In the genomic region with DNA sequence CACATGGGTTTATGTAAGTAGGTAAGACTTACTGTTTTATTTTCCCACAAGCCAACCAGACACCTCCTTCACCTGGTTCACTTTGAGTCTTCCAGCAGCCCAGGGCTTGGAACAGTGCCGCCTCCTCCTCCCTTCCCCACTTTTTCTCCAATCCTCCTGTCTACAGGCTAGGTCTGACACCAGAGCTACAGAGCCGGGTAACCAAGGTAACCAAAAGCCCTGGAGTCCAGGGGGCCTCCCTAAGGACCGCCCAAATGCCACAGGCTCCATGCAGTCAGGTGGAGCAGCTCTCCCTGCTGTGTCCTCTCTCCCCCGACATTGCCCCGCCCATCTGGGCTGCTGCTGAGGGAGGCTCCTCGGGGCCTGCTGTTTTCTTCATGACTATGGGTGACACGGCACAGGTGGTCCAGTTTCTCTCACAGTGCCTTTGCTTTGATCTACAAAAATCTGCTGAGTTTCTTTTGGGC, we compare ENCODE assay signal across 1 cellular context.
TF ChIP-seq lines count a peak whose summit lies in the region.

No MANE protein-coding gene starts in this region.

TF ChIP-seq in HEK293, 187 proteins besides CTCF, POLR2A, EP300 and RAD21 (continued from another document and continues in another):
- TF ChIP-seq ZNF513 (tag by site-specific recombination; IDR thresholded peaks at IDR 0.05), result no peak
- no peak for TF ChIP-seq RBAK (tag by site-specific recombination; IDR thresholded peaks at IDR 0.05)
- TF ChIP-seq SALL2 (tag by site-specific recombination; IDR thresholded peaks at IDR 0.05; ENCODE audit: borderline replicate concordance), result no peak
- peak; percentile 92 for TF ChIP-seq ZNF423 (tag by site-specific recombination; IDR thresholded peaks at IDR 0.05)
- TF ChIP-seq ZSCAN30 (tag by site-specific recombination; IDR thresholded peaks at IDR 0.05), result no peak
- peak; percentile 59; the same call in 1 of the 2 replicates for TF ChIP-seq SP3 (tag by site-specific recombination; IDR thresholded peaks at IDR 0.05)
- TF ChIP-seq ZNF23 (tag by site-specific recombination; IDR thresholded peaks at IDR 0.05; ENCODE audit: borderline replicate concordance), result no peak
- TF ChIP-seq ZNF626 (tag by site-specific recombination; IDR thresholded peaks at IDR 0.05), result no peak
- no peak for TF ChIP-seq PRDM1 (tag by site-specific recombination; IDR thresholded peaks at IDR 0.05)
- TF ChIP-seq, protein P1, sequence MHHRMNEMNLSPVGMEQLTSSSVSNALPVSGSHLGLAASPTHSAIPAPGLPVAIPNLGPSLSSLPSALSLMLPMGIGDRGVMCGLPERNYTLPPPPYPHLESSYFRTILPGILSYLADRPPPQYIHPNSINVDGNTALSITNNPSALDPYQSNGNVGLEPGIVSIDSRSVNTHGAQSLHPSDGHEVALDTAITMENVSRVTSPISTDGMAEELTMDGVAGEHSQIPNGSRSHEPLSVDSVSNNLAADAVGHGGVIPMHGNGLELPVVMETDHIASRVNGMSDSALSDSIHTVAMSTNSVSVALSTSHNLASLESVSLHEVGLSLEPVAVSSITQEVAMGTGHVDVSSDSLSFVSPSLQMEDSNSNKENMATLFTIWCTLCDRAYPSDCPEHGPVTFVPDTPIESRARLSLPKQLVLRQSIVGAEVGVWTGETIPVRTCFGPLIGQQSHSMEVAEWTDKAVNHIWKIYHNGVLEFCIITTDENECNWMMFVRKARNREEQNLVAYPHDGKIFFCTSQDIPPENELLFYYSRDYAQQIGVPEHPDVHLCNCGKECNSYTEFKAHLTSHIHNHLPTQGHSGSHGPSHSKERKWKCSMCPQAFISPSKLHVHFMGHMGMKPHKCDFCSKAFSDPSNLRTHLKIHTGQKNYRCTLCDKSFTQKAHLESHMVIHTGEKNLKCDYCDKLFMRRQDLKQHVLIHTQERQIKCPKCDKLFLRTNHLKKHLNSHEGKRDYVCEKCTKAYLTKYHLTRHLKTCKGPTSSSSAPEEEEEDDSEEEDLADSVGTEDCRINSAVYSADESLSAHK (tag by site-specific recombination; IDR thresholded peaks at IDR 0.05), result no peak
- TF ChIP-seq ZNF335 (tag by site-specific recombination; conservative IDR thresholded peaks at IDR 0.05), result peak; percentile 73
- TF ChIP-seq ZNF658 (tag by site-specific recombination; IDR thresholded peaks at IDR 0.05), result no peak
- no peak for TF ChIP-seq ZNF175 (tag by site-specific recombination; IDR thresholded peaks at IDR 0.05)
- no peak for TF ChIP-seq ZNF449 (tag by site-specific recombination; IDR thresholded peaks at IDR 0.05)
- no peak for TF ChIP-seq ZNF350 (tag by site-specific recombination; IDR thresholded peaks at IDR 0.05)
- TF ChIP-seq ZNF654 (tag by site-specific recombination; IDR thresholded peaks at IDR 0.05; ENCODE audit: low read depth), result no peak
- no peak for TF ChIP-seq ZNF19 (tag by site-specific recombination; IDR thresholded peaks at IDR 0.05; ENCODE audit: low read depth)
- no peak for TF ChIP-seq ATF2 (tag by site-specific recombination; IDR thresholded peaks at IDR 0.05; ENCODE audit: low read depth)
- 0 out of 2 replicates have a peak, but pooled peaks have one; percentile 15 for TF ChIP-seq ZXDB (tag by site-specific recombination; IDR thresholded peaks at IDR 0.05)
- no peak for TF ChIP-seq SP2 (tag by site-specific recombination; IDR thresholded peaks at IDR 0.05)
- no peak for TF ChIP-seq YY2 (tag by site-specific recombination; IDR thresholded peaks at IDR 0.05)
- no peak for TF ChIP-seq KLF17 (tag by site-specific recombination; IDR thresholded peaks at IDR 0.05)
- no peak for TF ChIP-seq ZNF560 (tag by site-specific recombination; IDR thresholded peaks at IDR 0.05; ENCODE audit: borderline replicate concordance)
- peak; percentile 93 for TF ChIP-seq ZBTB17 (tag by site-specific recombination; IDR thresholded peaks at IDR 0.05)
- TF ChIP-seq, protein P2, sequence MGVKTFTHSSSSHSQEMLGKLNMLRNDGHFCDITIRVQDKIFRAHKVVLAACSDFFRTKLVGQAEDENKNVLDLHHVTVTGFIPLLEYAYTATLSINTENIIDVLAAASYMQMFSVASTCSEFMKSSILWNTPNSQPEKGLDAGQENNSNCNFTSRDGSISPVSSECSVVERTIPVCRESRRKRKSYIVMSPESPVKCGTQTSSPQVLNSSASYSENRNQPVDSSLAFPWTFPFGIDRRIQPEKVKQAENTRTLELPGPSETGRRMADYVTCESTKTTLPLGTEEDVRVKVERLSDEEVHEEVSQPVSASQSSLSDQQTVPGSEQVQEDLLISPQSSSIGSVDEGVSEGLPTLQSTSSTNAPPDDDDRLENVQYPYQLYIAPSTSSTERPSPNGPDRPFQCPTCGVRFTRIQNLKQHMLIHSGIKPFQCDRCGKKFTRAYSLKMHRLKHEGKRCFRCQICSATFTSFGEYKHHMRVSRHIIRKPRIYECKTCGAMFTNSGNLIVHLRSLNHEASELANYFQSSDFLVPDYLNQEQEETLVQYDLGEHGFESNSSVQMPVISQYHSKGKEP (tag by site-specific recombination; IDR thresholded peaks at IDR 0.05), result no peak
- no peak for TF ChIP-seq ZBTB7A (tag by site-specific recombination; IDR thresholded peaks at IDR 0.05; ENCODE audit: low read depth)
- no peak for TF ChIP-seq ZNF585B (tag by site-specific recombination; IDR thresholded peaks at IDR 0.05)
- no peak for TF ChIP-seq ZNF157 (tag by site-specific recombination; IDR thresholded peaks at IDR 0.05)
- TF ChIP-seq ZNF211 (tag by site-specific recombination; IDR thresholded peaks at IDR 0.05; ENCODE audit: low read depth), result no peak
- TF ChIP-seq ZNF138 (tag by site-specific recombination; IDR thresholded peaks at IDR 0.05; ENCODE audit: borderline replicate concordance), result no peak
- peak; percentile 52 for TF ChIP-seq ZNF341 (tag by site-specific recombination; IDR thresholded peaks at IDR 0.05; ENCODE audit: low read depth)
- TF ChIP-seq MEIS1 (CRISPR knock-in tag; IDR thresholded peaks at IDR 0.05; ENCODE audit: borderline replicate concordance), result no peak
- TF ChIP-seq ZBTB48 (tag by site-specific recombination; IDR thresholded peaks at IDR 0.05), result no peak
- no peak for TF ChIP-seq ZFP3 (tag by site-specific recombination; IDR thresholded peaks at IDR 0.05; ENCODE audit: low read depth)
- TF ChIP-seq ZNF133 (tag by site-specific recombination; IDR thresholded peaks at IDR 0.05), result no peak
- no peak for TF ChIP-seq ZNF248 (tag by site-specific recombination; IDR thresholded peaks at IDR 0.05)
- no peak for TF ChIP-seq ZNF416 (tag by site-specific recombination; IDR thresholded peaks at IDR 0.05)
- no peak for TF ChIP-seq ZNF510 (tag by site-specific recombination; IDR thresholded peaks at IDR 0.05; ENCODE audit: insufficient replicate concordance)
- TF ChIP-seq, protein P3, sequence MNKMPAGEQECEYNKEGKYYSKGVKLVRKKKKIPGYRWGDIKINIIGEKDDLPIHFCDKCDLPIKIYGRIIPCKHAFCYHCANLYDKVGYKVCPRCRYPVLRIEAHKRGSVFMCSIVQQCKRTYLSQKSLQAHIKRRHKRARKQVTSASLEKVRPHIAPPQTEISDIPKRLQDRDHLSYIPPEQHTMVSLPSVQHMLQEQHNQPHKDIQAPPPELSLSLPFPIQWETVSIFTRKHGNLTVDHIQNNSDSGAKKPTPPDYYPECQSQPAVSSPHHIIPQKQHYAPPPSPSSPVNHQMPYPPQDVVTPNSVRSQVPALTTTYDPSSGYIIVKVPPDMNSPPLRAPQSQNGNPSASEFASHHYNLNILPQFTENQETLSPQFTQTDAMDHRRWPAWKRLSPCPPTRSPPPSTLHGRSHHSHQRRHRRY (tag by site-specific recombination; IDR thresholded peaks at IDR 0.05), result no peak
- no peak for TF ChIP-seq ZNF48 (tag by site-specific recombination; IDR thresholded peaks at IDR 0.05)
- TF ChIP-seq ZIC2 (tag by site-specific recombination; IDR thresholded peaks at IDR 0.05), result peak; percentile 91
- no peak for TF ChIP-seq ZBTB11 (tag by site-specific recombination; conservative IDR thresholded peaks at IDR 0.05; ENCODE audit: low read depth)
- TF ChIP-seq YY1 (tag by site-specific recombination; IDR thresholded peaks at IDR 0.05), result no peak
- TF ChIP-seq ZFP41 (tag by site-specific recombination; IDR thresholded peaks at IDR 0.05; ENCODE audit: borderline replicate concordance), result no peak
- no peak for TF ChIP-seq ZNF777 (tag by site-specific recombination; IDR thresholded peaks at IDR 0.05; ENCODE audit: borderline replicate concordance)
- TF ChIP-seq, protein P4, sequence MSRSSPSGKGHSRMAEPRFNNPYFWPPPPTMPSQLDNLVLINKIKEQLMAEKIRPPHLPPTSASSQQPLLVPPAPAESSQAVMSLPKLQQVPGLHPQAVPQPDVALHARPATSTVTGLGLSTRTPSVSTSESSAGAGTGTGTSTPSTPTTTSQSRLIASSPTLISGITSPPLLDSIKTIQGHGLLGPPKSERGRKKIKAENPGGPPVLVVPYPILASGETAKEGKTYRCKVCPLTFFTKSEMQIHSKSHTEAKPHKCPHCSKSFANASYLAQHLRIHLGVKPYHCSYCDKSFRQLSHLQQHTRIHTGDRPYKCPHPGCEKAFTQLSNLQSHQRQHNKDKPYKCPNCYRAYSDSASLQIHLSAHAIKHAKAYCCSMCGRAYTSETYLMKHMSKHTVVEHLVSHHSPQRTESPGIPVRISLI (tag by site-specific recombination; IDR thresholded peaks at IDR 0.05), result no peak
- TF ChIP-seq, protein P5, sequence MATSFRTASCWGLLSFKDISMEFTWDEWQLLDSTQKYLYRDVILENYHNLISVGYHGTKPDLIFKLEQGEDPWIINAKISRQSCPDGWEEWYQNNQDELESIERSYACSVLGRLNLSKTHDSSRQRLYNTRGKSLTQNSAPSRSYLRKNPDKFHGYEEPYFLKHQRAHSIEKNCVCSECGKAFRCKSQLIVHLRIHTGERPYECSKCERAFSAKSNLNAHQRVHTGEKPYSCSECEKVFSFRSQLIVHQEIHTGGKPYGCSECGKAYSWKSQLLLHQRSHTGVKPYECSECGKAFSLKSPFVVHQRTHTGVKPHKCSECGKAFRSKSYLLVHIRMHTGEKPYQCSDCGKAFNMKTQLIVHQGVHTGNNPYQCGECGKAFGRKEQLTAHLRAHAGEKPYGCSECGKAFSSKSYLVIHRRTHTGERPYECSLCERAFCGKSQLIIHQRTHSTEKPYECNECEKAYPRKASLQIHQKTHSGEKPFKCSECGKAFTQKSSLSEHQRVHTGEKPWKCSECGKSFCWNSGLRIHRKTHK (tag by site-specific recombination; IDR thresholded peaks at IDR 0.05), result no peak
- no peak for TF ChIP-seq ZNF155 (tag by site-specific recombination; IDR thresholded peaks at IDR 0.05)
